In the genomic region with DNA sequence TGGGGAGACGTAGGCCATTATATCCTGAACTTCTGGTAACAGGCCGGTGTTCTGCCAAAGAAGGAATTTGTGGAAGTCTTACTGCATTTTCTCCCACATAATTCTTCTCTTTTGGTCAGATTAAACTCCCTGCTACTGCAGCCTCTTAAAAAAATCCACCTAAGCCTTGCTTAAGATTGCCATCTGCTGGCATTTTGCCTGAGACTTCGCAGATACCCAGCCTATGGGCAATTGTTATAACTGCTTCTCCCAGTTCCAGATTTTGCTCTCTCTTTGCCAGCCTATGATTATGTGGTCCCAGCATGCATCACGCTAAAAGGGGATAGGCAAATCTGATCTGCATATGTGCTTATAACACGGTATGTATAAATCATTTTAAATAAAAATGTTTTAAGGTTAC, we compare ENCODE assay signal across 11 cellular contexts.
A peak's percentile ranks its signal among the peaks of the same experiment; 100 is the strongest.
DNase-seq lines count a peak whose midpoint lies in the region; ATAC-seq and TF ChIP-seq lines count a peak whose summit lies in the region.
"Had no signal": no experiment of that assay in that cellular context is flagged by ENCODE, and none has a peak within 500 bp of the region (broad histone marks: within the 10 kb centered on the region; RNA-seq: fewer than 3 reads in every experiment).

No MANE protein-coding gene starts in this region.

- no peaks in the 10 kb centered on the region for H3K4me1 Mint-ChIP-seq in GM23338
- H3K4me1 Mint-ChIP-seq: CD8-positive, alpha-beta memory T cell had no signal

- no peaks in the 10 kb centered on the region for H3K27me3 Mint-ChIP-seq in GM23338 (ENCODE audit: insufficient read depth, low read depth, poor library complexity)
- H3K27me3 Mint-ChIP-seq: CD8-positive, alpha-beta memory T cell had no signal

- H3K79me2 ChIP-seq in GM23338 (replicated peaks; ENCODE audit: insufficient read depth), result no peaks in the 10 kb centered on the region

- H3K27me3 ChIP-seq in GM23338 (ENCODE audit: insufficient read depth) (no peaks in the 10 kb centered on the region), SJCRH30 (no peaks in the 10 kb centered on the region)

- H3K27ac ChIP-seq in GM23338 (ENCODE audit: low read depth) (no peak overlapping the region), SJCRH30 (no peak overlapping the region)

- ATAC-seq in GM23338 (peak; percentile 64), HG02759 (IDR thresholded peaks at IDR 0.05; ENCODE audit: unreplicated experiment) (no peak)

- no peak overlapping the region for H3K4me3 Mint-ChIP-seq in GM23338
- H3K4me3 Mint-ChIP-seq: CD8-positive, alpha-beta memory T cell had no signal

- H4K20me1 ChIP-seq in GM23338 (replicated peaks; ENCODE audit: insufficient read depth), result no peaks in the 10 kb centered on the region

- H3K36me3 ChIP-seq in GM23338 (ENCODE audit: insufficient read depth), result no peaks in the 10 kb centered on the region
- no peaks in the 10 kb centered on the region for H3K36me3 ChIP-seq in SJCRH30

- H2AFZ ChIP-seq in GM23338, result no peak overlapping the region

- no peak overlapping the region for H3K27ac Mint-ChIP-seq in GM23338
- H3K27ac Mint-ChIP-seq: CD8-positive, alpha-beta memory T cell had no signal

- no peaks in the 10 kb centered on the region for H3K9me2 ChIP-seq in GM23338 (ENCODE audit: insufficient read depth)

- DNase-seq in GM23338 (ENCODE audit: low spot score), result peak; percentile 51
- peak; percentile 72 for DNase-seq in MV-4-11 (lab: John Stamatoyannopoulos, UW)
- peak; percentile 12 to 38 for DNase-seq in SJCRH30
- peak; percentile 12 for DNase-seq in mucosa of gallbladder (ENCODE audit: low spot score)
- DNase-seq in NCI-H2081 (lab: John Stamatoyannopoulos, UW), result no peak
- DNase-seq in KG1 (lab: John Stamatoyannopoulos, UW), result no peak
- DNase-seq: activated CD8-positive, alpha-beta memory T cell treated with anti-CD3 and anti-CD28 coated beads, Interleukin-2, amount 50 U/mL, for 48 hours; cortex of kidney; NCI-H2107 had no signal

- H3K4me2 ChIP-seq in GM23338, result no peak overlapping the region

- no peaks in the 10 kb centered on the region for H3K9me3 ChIP-seq in SJCRH30 (replicated peaks)

- H3K9me3 Mint-ChIP-seq in GM23338, result no peaks in the 10 kb centered on the region

- H3K4me1 ChIP-seq in GM23338 (ENCODE audit: insufficient read depth) (no peaks in the 10 kb centered on the region), SJCRH30 (no peaks in the 10 kb centered on the region)

- H3K4me3 ChIP-seq in GM23338 (no peak overlapping the region), SJCRH30 (no peak overlapping the region)

- no peaks in the 10 kb centered on the region for H3F3A ChIP-seq in GM23338 (replicated peaks; ENCODE audit: low read depth)

- peak; percentile 44 to 67 for TF ChIP-seq CTCF in GM23338 (conservative IDR thresholded peaks at IDR 0.05; ENCODE audit: low read depth in 2 of 2)

- no peaks in the 10 kb centered on the region for H3K36me3 Mint-ChIP-seq in GM23338 (ENCODE audit: low read depth)
- H3K36me3 Mint-ChIP-seq: CD8-positive, alpha-beta memory T cell had no signal

TF ChIP-seq in GM23338, 12 proteins besides CTCF, POLR2A, EP300 and RAD21 (continues in another document):
- TF ChIP-seq EZH2phosphoT487 (IDR thresholded peaks at IDR 0.05; ENCODE audit: unreplicated experiment), result no peak
- no peak for TF ChIP-seq JUNB (IDR thresholded peaks at IDR 0.05; ENCODE audit: unreplicated experiment)
- TF ChIP-seq, protein P1, sequence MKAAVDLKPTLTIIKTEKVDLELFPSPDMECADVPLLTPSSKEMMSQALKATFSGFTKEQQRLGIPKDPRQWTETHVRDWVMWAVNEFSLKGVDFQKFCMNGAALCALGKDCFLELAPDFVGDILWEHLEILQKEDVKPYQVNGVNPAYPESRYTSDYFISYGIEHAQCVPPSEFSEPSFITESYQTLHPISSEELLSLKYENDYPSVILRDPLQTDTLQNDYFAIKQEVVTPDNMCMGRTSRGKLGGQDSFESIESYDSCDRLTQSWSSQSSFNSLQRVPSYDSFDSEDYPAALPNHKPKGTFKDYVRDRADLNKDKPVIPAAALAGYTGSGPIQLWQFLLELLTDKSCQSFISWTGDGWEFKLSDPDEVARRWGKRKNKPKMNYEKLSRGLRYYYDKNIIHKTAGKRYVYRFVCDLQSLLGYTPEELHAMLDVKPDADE (IDR thresholded peaks at IDR 0.05), result no peak
- no peak for TF ChIP-seq ZNF331 (CRISPR knock-in tag; IDR thresholded peaks at IDR 0.05; ENCODE audit: low read depth)
- no peak for TF ChIP-seq POLR2AphosphoS5 (IDR thresholded peaks at IDR 0.05; ENCODE audit: low read depth)
- TF ChIP-seq, protein P2, sequence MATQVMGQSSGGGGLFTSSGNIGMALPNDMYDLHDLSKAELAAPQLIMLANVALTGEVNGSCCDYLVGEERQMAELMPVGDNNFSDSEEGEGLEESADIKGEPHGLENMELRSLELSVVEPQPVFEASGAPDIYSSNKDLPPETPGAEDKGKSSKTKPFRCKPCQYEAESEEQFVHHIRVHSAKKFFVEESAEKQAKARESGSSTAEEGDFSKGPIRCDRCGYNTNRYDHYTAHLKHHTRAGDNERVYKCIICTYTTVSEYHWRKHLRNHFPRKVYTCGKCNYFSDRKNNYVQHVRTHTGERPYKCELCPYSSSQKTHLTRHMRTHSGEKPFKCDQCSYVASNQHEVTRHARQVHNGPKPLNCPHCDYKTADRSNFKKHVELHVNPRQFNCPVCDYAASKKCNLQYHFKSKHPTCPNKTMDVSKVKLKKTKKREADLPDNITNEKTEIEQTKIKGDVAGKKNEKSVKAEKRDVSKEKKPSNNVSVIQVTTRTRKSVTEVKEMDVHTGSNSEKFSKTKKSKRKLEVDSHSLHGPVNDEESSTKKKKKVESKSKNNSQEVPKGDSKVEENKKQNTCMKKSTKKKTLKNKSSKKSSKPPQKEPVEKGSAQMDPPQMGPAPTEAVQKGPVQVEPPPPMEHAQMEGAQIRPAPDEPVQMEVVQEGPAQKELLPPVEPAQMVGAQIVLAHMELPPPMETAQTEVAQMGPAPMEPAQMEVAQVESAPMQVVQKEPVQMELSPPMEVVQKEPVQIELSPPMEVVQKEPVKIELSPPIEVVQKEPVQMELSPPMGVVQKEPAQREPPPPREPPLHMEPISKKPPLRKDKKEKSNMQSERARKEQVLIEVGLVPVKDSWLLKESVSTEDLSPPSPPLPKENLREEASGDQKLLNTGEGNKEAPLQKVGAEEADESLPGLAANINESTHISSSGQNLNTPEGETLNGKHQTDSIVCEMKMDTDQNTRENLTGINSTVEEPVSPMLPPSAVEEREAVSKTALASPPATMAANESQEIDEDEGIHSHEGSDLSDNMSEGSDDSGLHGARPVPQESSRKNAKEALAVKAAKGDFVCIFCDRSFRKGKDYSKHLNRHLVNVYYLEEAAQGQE (IDR thresholded peaks at IDR 0.05; ENCODE audit: unreplicated experiment), result no peak
- TF ChIP-seq ZNF114 (CRISPR knock-in tag; IDR thresholded peaks at IDR 0.05), result no peak

Comparison
In these comparisons a context has a peak if more than half of its experiments do, and no peak if none do; other contexts are left out.
1. DNase-seq: peak in GM23338 (single experiment), MV-4-11 (single experiment), SJCRH30 (2 of 2) and mucosa of gallbladder (single experiment); none in NCI-H2081 (0 of 2) and KG1 (single experiment).